ENCODE assay signal across 16 cellular contexts in genomic region chr11:78312712-78313111, GRCh38.
DNase-seq lines count a peak whose midpoint lies in the region; ATAC-seq, FAIRE-seq and TF ChIP-seq lines count a peak whose summit lies in the region.
"Had no signal": no experiment of that assay in that cellular context is flagged by ENCODE, and none has a peak within 500 bp of the region (broad histone marks: within the 10 kb centered on the region; RNA-seq: fewer than 3 reads in every experiment).

No MANE protein-coding gene starts in this region.

- H3K36me3 ChIP-seq in K562 (ENCODE audit: control insufficient read depth, insufficient read depth, low read length): no peaks in the 10 kb centered on the region

- CTCF ChIA-PET in K562 (lab: Yijun Ruan, JAX; ENCODE audit: low intra/inter-chr PET ratio): no interaction called here
- CTCF ChIA-PET in RWPE1 (lab: Yijun Ruan, JAX): no interaction called here

- H3K27ac Mint-ChIP-seq in stimulated activated naive CD8-positive, alpha-beta T cell treated with anti-CD3 and anti-CD28 coated beads, Interleukin-15, amount 100 ng/mL, for 72 hours: no peak overlapping the region

- in situ Hi-C loops in K562 (cut with MboI): no loop called here

- 50% methylated on average over 4 of the region's 4 CpGs for WGBS in K562 (ENCODE audit: insufficient coverage, low coverage, missing lambda C conversion rate)

- POLR2A ChIA-PET in K562 (lab: Yijun Ruan, JAX) (interaction anchor here (1.2 kb wide), 1 partner anchor 14 kb away, joined by 7 read pairs; no protein-coding TSS in a partner anchor), RWPE1 (lab: Yijun Ruan, JAX; ENCODE audit: low non-redundant PET) (no interaction called here)

- no peak for TF ChIP-seq RAD21 in K562 (CRISPR knock-in tag; conservative IDR thresholded peaks at IDR 0.05 in 1 of 2, IDR thresholded peaks at IDR 0.05 in 1 of 2)

- H3K4me1 ChIP-seq in K562 (replicated peaks in 1 of 2; ENCODE audit: control insufficient read depth in 2 of 2, insufficient read depth in 2 of 2, low read length in 2 of 2) (peaks cover 13 to 47% of the 10 kb centered on the region in 2 experiments), foreskin keratinocyte (no peaks in the 10 kb centered on the region)

- H4K20me1 ChIP-seq in K562 (replicated peaks; ENCODE audit: control insufficient read depth, insufficient read depth, low read length): no peaks in the 10 kb centered on the region

- no peak for TF ChIP-seq CTCF in K562 (IDR thresholded peaks at IDR 0.05 in 2 of 3, conservative IDR thresholded peaks at IDR 0.05 in 1 of 3; ENCODE audit: insufficient read depth in 2 of 3, low read depth in 1 of 3, low read length in 3 of 3)
- TF ChIP-seq CTCF in foreskin keratinocyte (conservative IDR thresholded peaks at IDR 0.05): no peak
- no peak for TF ChIP-seq CTCF in RWPE1 (conservative IDR thresholded peaks at IDR 0.05; ENCODE audit: low read depth)

- peaks cover 75% of the 10 kb centered on the region for H3K79me2 ChIP-seq in K562 (ENCODE audit: control insufficient read depth, insufficient read depth, low read length)

- H3K9me3 ChIP-seq in K562 (replicated peaks; ENCODE audit: control insufficient read depth, insufficient read depth, low read depth, low read length): no peaks in the 10 kb centered on the region
- H3K9me3 ChIP-seq: HAP-1 had no signal

- ATAC-seq in GM18519 (IDR thresholded peaks at IDR 0.05; ENCODE audit: low FRiP score, unreplicated experiment) (peak; percentile 33), HG03354 (IDR thresholded peaks at IDR 0.05; ENCODE audit: poor library complexity, severe bottlenecking, unreplicated experiment) (peak; percentile 44), K562 (no peak), foreskin keratinocyte (no peak), HG03280 (IDR thresholded peaks at IDR 0.05; ENCODE audit: unreplicated experiment) (no peak)
- peak; percentile 47 for ATAC-seq in stimulated activated naive CD8-positive, alpha-beta T cell treated with anti-CD3 and anti-CD28 coated beads, Interleukin-15, amount 100 ng/mL, for 72 hours
- ATAC-seq: activated T-cell treated with anti-CD3 and anti-CD28 coated beads, Interleukin-2, amount 50 U/mL, for 4 hours had no signal

- H3K4me3 ChIP-seq in K562: no peak overlapping the region
- H3K4me3 ChIP-seq: HAP-1 had no signal

- TF ChIP-seq POLR2A in K562 (conservative IDR thresholded peaks at IDR 0.05): no peak

- peak overlapping the region; percentile 46; the same call in 1 of the 2 replicates for H2AFZ ChIP-seq in K562 (ENCODE audit: low read depth, low read length)

- H3K9me1 ChIP-seq in K562 (ENCODE audit: control insufficient read depth, insufficient read depth, low read length): no peaks in the 10 kb centered on the region

- H3K27me3 ChIP-seq in K562 (ENCODE audit: control insufficient read depth in 2 of 2, insufficient read depth in 2 of 2, low read length in 2 of 2): no peaks in the 10 kb centered on the region
- H3K27me3 ChIP-seq in foreskin keratinocyte: peaks cover 6% of the 10 kb centered on the region

- H3K4me1 Mint-ChIP-seq in stimulated activated naive CD8-positive, alpha-beta T cell treated with anti-CD3 and anti-CD28 coated beads, Interleukin-15, amount 100 ng/mL, for 72 hours: peaks cover 15% of the 10 kb centered on the region

- H3K4me3 Mint-ChIP-seq in stimulated activated naive CD8-positive, alpha-beta T cell treated with anti-CD3 and anti-CD28 coated beads, Interleukin-15, amount 100 ng/mL, for 72 hours: no peak overlapping the region
- H3K4me3 Mint-ChIP-seq: activated T-cell treated with anti-CD3 and anti-CD28 coated beads, Interleukin-2, amount 50 U/mL, for 4 hours had no signal

- TF ChIP-seq EP300 in K562 (IDR thresholded peaks at IDR 0.05; ENCODE audit: low read length): no peak

- no peak for FAIRE-seq in K562 (lab: Jason Lieb, UNC)
- FAIRE-seq: frontal cortex, HepG2 had no signal

- intact Hi-C loops in K562 (cut with micrococcal nuclease): no loop called here

- peak overlapping the region; percentile 76; the same call in 1 of the 3 replicates for H3K27ac ChIP-seq in K562 (ENCODE audit: extremely low read depth, low read depth, low read length)
- no peak overlapping the region for H3K27ac ChIP-seq in foreskin keratinocyte
- H3K27ac ChIP-seq in RWPE1: no peak overlapping the region

- H3K9me3 Mint-ChIP-seq in stimulated activated naive CD8-positive, alpha-beta T cell treated with anti-CD3 and anti-CD28 coated beads, Interleukin-15, amount 100 ng/mL, for 72 hours: no peaks in the 10 kb centered on the region
- H3K9me3 Mint-ChIP-seq: activated T-cell treated with anti-CD3 and anti-CD28 coated beads, Interleukin-2, amount 50 U/mL, for 4 hours had no signal

- H3K4me2 ChIP-seq in K562 (ENCODE audit: insufficient read depth, low read length): no peak overlapping the region; the same call in 1 of the 2 replicates

- H3K9ac ChIP-seq in K562 (ENCODE audit: insufficient read depth in 1 of 2, low read depth in 2 of 2, low read length in 2 of 2): no peak overlapping the region

- BruUV-seq in K562 (replicated peaks; lab: Mats Ljungman, UMichigan): no TSS peak

- no peak for DNase-seq in K562 (ENCODE audit: extremely low read depth in 1 of 4, low spot score in 3 of 4)
- DNase-seq in stimulated activated naive CD8-positive, alpha-beta T cell treated with anti-CD3 and anti-CD28 coated beads, Interleukin-15, amount 100 ng/mL, for 72 hours: no peak
- DNase-seq in foreskin keratinocyte: no peak
- DNase-seq in RWPE1 (ENCODE audit: low spot score): no peak
- DNase-seq: activated T-cell treated with anti-CD3 and anti-CD28 coated beads, Interleukin-2, amount 50 U/mL, for 4 hours; aorta; Calu3; NCI-H187; retina; stimulated activated CD4-positive, alpha-beta T cell treated with anti-CD3 and anti-CD28 coated beads, Interleukin-4, amount 100 ng/mL, for 4 hours had no signal

- H3K27me3 Mint-ChIP-seq in stimulated activated naive CD8-positive, alpha-beta T cell treated with anti-CD3 and anti-CD28 coated beads, Interleukin-15, amount 100 ng/mL, for 72 hours: peaks cover 24% of the 10 kb centered on the region

TF ChIP-seq in K562, 482 proteins besides CTCF, POLR2A, EP300 and RAD21:
- TF ChIP-seq PTTG1 (tag; IDR thresholded peaks at IDR 0.05; ENCODE audit: low read depth) (no peak), ZNF384 (IDR thresholded peaks at IDR 0.05; ENCODE audit: low read depth, low read length) (no peak), SRSF9 (IDR thresholded peaks at IDR 0.05; ENCODE audit: borderline replicate concordance, low read depth, low read length) (no peak), SMARCA5 (IDR thresholded peaks at IDR 0.05) (no peak), ZNF79 (CRISPR knock-in tag; IDR thresholded peaks at IDR 0.05; ENCODE audit: low read depth) (no peak), GATAD2B (IDR thresholded peaks at IDR 0.05; ENCODE audit: borderline replicate concordance) (no peak), YY1 (IDR thresholded peaks at IDR 0.05; ENCODE audit: borderline replicate concordance in 1 of 3, control insufficient read depth in 1 of 3, extremely low read depth in 1 of 3, insufficient read depth in 3 of 3, insufficient read length in 1 of 3, insufficient replicate concordance in 2 of 3, low read depth in 1 of 3, low read length in 2 of 3) (no peak), USF1 (CRISPR knock-in tag; IDR thresholded peaks at IDR 0.05) (no peak), GTF2B (IDR thresholded peaks at IDR 0.05; ENCODE audit: extremely low read depth, insufficient read length) (no peak), MYC (IDR thresholded peaks at IDR 0.05; ENCODE audit: low read depth, low read length) (no peak), MYC (CRISPR knock-in tag; IDR thresholded peaks at IDR 0.05; ENCODE audit: borderline replicate concordance, low read depth) (no peak), ZNF511 (CRISPR knock-in tag; IDR thresholded peaks at IDR 0.05) (no peak), NCOA1 (IDR thresholded peaks at IDR 0.05; ENCODE audit: low read depth) (no peak), PHF8 (IDR thresholded peaks at IDR 0.05; ENCODE audit: borderline replicate concordance, low read length) (no peak), CBFA2T2 (conservative IDR thresholded peaks at IDR 0.05) (no peak), TBP (optimal IDR thresholded peaks at IDR 0.05; ENCODE audit: low read depth, low read length) (no peak), SRSF7 (optimal IDR thresholded peaks at IDR 0.05; ENCODE audit: low read depth, low read length) (no peak), ATF7 (IDR thresholded peaks at IDR 0.05) (no peak)
TF ChIP-seq in K562: peak in this region for 0.

Comparison
In these comparisons a context has a peak if more than half of its experiments do, and no peak if none do; other contexts are left out.
1. ATAC-seq: peak in GM18519 (single experiment), HG03354 (single experiment) and stimulated activated naive CD8-positive, alpha-beta T cell treated with anti-CD3 and anti-CD28 coated beads, Interleukin-15, amount 100 ng/mL, for 72 hours (single experiment); none in K562 (single experiment), foreskin keratinocyte (single experiment) and HG03280 (single experiment).